Comparison of ENCODE assay signal across 8 cellular contexts in genomic region chr14:88005978-88006851, GRCh38. TPM values are rescaled to one million over a fixed set of nuclear protein-coding genes. Genes with fewer than 3 reads are reported as not detected.
DNase-seq lines count a peak whose midpoint lies in the region; ATAC-seq lines count a peak whose summit lies in the region.

No MANE protein-coding gene starts in this region.

- peaks cover 2% of the 10 kb centered on the region for H3K9me3 Mint-ChIP-seq in activated naive CD8-positive, alpha-beta T cell treated with anti-CD3 and anti-CD28 coated beads for 36 hours

- H3K27ac Mint-ChIP-seq in activated naive CD8-positive, alpha-beta T cell treated with anti-CD3 and anti-CD28 coated beads for 36 hours = peak overlapping the region; percentile 95

- peak overlapping the region; percentile 96 for H3K4me3 Mint-ChIP-seq in activated naive CD8-positive, alpha-beta T cell treated with anti-CD3 and anti-CD28 coated beads for 36 hours

- peaks cover 65% of the 10 kb centered on the region for H3K4me1 Mint-ChIP-seq in activated naive CD8-positive, alpha-beta T cell treated with anti-CD3 and anti-CD28 coated beads for 36 hours

- ATAC-seq in GM18519 (IDR thresholded peaks at IDR 0.05; ENCODE audit: low FRiP score, unreplicated experiment) (peak; percentile 94), HG02938 (IDR thresholded peaks at IDR 0.05; ENCODE audit: unreplicated experiment) (peak; percentile 85)

- DNase-seq in SKM-1 (lab: John Stamatoyannopoulos, UW; ENCODE audit: unreplicated experiment) = peak; percentile 21
- DNase-seq in activated naive CD8-positive, alpha-beta T cell treated with anti-CD3 and anti-CD28 coated beads for 36 hours = peak; percentile 72
- peak; percentile 17 to 31 for DNase-seq in stimulated activated CD4-positive, alpha-beta T cell treated with anti-CD3 and anti-CD28 coated beads, Interleukin-1b, Interleukin-23, amount 100 ng/mL, for 1 hour (ENCODE audit: low read depth in 2 of 2)
- no peak for DNase-seq in NCI-H187 treated with DMSO at 0.1 percent for 48 hours (lab: John Stamatoyannopoulos, UW)
- no peak for DNase-seq in NCI-H1694 treated with DMSO at 0.1 percent for 48 hours (lab: John Stamatoyannopoulos, UW)
- DNase-seq in foreskin melanocyte = no peak

- peaks cover 48% of the 10 kb centered on the region for H3K36me3 Mint-ChIP-seq in activated naive CD8-positive, alpha-beta T cell treated with anti-CD3 and anti-CD28 coated beads for 36 hours

- no peaks in the 10 kb centered on the region for H3K27me3 Mint-ChIP-seq in activated naive CD8-positive, alpha-beta T cell treated with anti-CD3 and anti-CD28 coated beads for 36 hours

RNA-seq across cellular contexts. Expression of gene GPR65, which starts 1.3 kb away (rescaled TPM):
- total RNA-seq in activated naive CD8-positive, alpha-beta T cell treated with anti-CD3 and anti-CD28 coated beads for 36 hours = 10 to 100 TPM; 17.3 to 17.5 TPM

RNA-seq across cellular contexts. Expression of gene GALC, which starts 13.2 kb away (rescaled TPM):
- total RNA-seq in activated naive CD8-positive, alpha-beta T cell treated with anti-CD3 and anti-CD28 coated beads for 36 hours = 10 to 100 TPM in 1 of 2 experiments, 1 to 10 TPM in 1; 8.6 to 11.6 TPM

Comparison
In these comparisons a context has a peak if more than half of its experiments do, and no peak if none do; other contexts are left out.
1. DNase-seq: peak in SKM-1 (single experiment), activated naive CD8-positive, alpha-beta T cell treated with anti-CD3 and anti-CD28 coated beads for 36 hours (single experiment) and stimulated activated CD4-positive, alpha-beta T cell treated with anti-CD3 and anti-CD28 coated beads, Interleukin-1b, Interleukin-23, amount 100 ng/mL, for 1 hour (2 of 2); none in NCI-H187 treated with DMSO at 0.1 percent for 48 hours (single experiment), NCI-H1694 treated with DMSO at 0.1 percent for 48 hours (single experiment) and foreskin melanocyte (single experiment).